11 cellular contexts compared by ENCODE assay signal in genomic region chr12:95802482-95803264, GRCh38. TPM values are rescaled to one million over a fixed set of nuclear protein-coding genes. Genes with fewer than 3 reads are reported as not detected.
A peak's percentile ranks its signal among the peaks of the same experiment; 100 is the strongest.
DNase-seq lines count a peak whose midpoint lies in the region; ATAC-seq, FAIRE-seq and TF ChIP-seq lines count a peak whose summit lies in the region.
"Had no signal": no experiment of that assay in that cellular context is flagged by ENCODE, and none has a peak within 500 bp of the region (broad histone marks: within the 10 kb centered on the region; RNA-seq: fewer than 3 reads in every experiment).

No MANE protein-coding gene starts in this region.

- H3K79me2 ChIP-seq in endothelial cell of umbilical vein (ENCODE audit: control insufficient read depth, insufficient read depth, low read length) = no peaks in the 10 kb centered on the region

- H3K4me3 Mint-ChIP-seq in CD4-positive, alpha-beta T cell = no peak overlapping the region

- H3K9me3 ChIP-seq in endothelial cell of umbilical vein (replicated peaks; ENCODE audit: control insufficient read depth, insufficient read depth, low read length) (no peaks in the 10 kb centered on the region), mucosa of descending colon (no peaks in the 10 kb centered on the region)
- H3K9me3 ChIP-seq in CD4-positive, alpha-beta T cell (ENCODE audit: control insufficient read depth, low read length) = no peaks in the 10 kb centered on the region
- H3K9me3 ChIP-seq: heart right ventricle had no signal

- H3K4me1 ChIP-seq in endothelial cell of umbilical vein (ENCODE audit: control insufficient read depth, extremely low read depth, insufficient read depth, low read length) = peaks cover 26% of the 10 kb centered on the region
- H3K4me1 ChIP-seq in mucosa of descending colon (ENCODE audit: low read depth) = peaks cover 27% of the 10 kb centered on the region

- TSS peak; percentile 79 for BruUV-seq in endothelial cell of umbilical vein (replicated peaks; lab: Mats Ljungman, UMichigan)

- H3K4me1 Mint-ChIP-seq in CD4-positive, alpha-beta T cell (ENCODE audit: low read depth) = no peaks in the 10 kb centered on the region

- no peaks in the 10 kb centered on the region for H3K9me1 ChIP-seq in endothelial cell of umbilical vein (replicated peaks; ENCODE audit: control insufficient read depth, extremely low read depth, insufficient read depth, low read length)

- peak; percentile 94 for ATAC-seq in mucosa of descending colon
- ATAC-seq in CD4-positive, alpha-beta T cell (ENCODE audit: poor library complexity) = no peak
- ATAC-seq in HG03045 (IDR thresholded peaks at IDR 0.05; ENCODE audit: unreplicated experiment) = no peak

- no peak for TF ChIP-seq CTCF in AG04449 (IDR thresholded peaks at IDR 0.05; ENCODE audit: insufficient read depth, low read length, missing control alignments)
- TF ChIP-seq CTCF in LNCaP clone FGC (IDR thresholded peaks at IDR 0.05; ENCODE audit: control insufficient read depth, extremely low read depth, insufficient read depth) = no peak
- no peak for TF ChIP-seq CTCF in endothelial cell of umbilical vein (IDR thresholded peaks at IDR 0.05; ENCODE audit: extremely low read depth in 1 of 2, insufficient read depth in 1 of 2, low read depth in 1 of 2, low read length in 2 of 2)
- TF ChIP-seq CTCF in mucosa of descending colon (IDR thresholded peaks at IDR 0.05) = no peak
- TF ChIP-seq CTCF in CD4-positive, alpha-beta T cell (IDR thresholded peaks at IDR 0.05) = no peak

- CTCF ChIA-PET in AG04449 (lab: Yijun Ruan, JAX) (no interaction called here), endothelial cell of umbilical vein (lab: Charles Lee) (no interaction called here)
- CTCF ChIA-PET in CD4-positive, alpha-beta T cell (lab: Charles Lee) = no interaction called here

- H3K36me3 ChIP-seq in endothelial cell of umbilical vein (ENCODE audit: control insufficient read depth in 2 of 2, extremely low read depth in 1 of 2, insufficient read depth in 2 of 2, low read length in 2 of 2) = no peaks in the 10 kb centered on the region
- H3K36me3 ChIP-seq in mucosa of descending colon (ENCODE audit: low read depth) = no peaks in the 10 kb centered on the region
- H3K36me3 ChIP-seq: heart right ventricle had no signal

- no peaks in the 10 kb centered on the region for H3K36me3 Mint-ChIP-seq in CD4-positive, alpha-beta T cell (ENCODE audit: low read depth)

- H3K9ac ChIP-seq in endothelial cell of umbilical vein (replicated peaks; ENCODE audit: extremely low read depth, insufficient read depth, low read length) = peak overlapping the region; percentile 30

- TF ChIP-seq POLR2A in endothelial cell of umbilical vein (IDR thresholded peaks at IDR 0.05; ENCODE audit: low read depth, low read length) = no peak

- H3K4me2 ChIP-seq in endothelial cell of umbilical vein (ENCODE audit: insufficient read depth, low read length) = peak overlapping the region; percentile 19

- H3K4me3 ChIP-seq in AG04449 (ENCODE audit: low read depth, low read length) (no peak overlapping the region), LNCaP clone FGC (ENCODE audit: low read depth, low read length) (no peak overlapping the region), endothelial cell of umbilical vein (replicated peaks in 1 of 3; ENCODE audit: insufficient read depth in 1 of 3, low read depth in 1 of 3, low read length in 3 of 3) (no peak overlapping the region), mucosa of descending colon (no peak overlapping the region)
- H3K4me3 ChIP-seq: heart right ventricle had no signal

- intact Hi-C loops in endothelial cell of umbilical vein (cut with micrococcal nuclease) = loop anchor here (1.0 kb wide), 1 partner anchor 167 kb away; no protein-coding TSS in a partner anchor
- intact Hi-C loops in mucosa of descending colon (cut with DNase I, micrococcal nuclease) = no loop called here
- intact Hi-C loops in CD4-positive, alpha-beta T cell (cut with DNase I, micrococcal nuclease) = no loop called here

- H2AFZ ChIP-seq in endothelial cell of umbilical vein (ENCODE audit: low read depth, low read length) = no peak overlapping the region

- DNase-seq in AG04449 (ENCODE audit: low read depth, low spot score) (peak; percentile 75), LNCaP clone FGC (ENCODE audit: low read depth) (peak; percentile 59), endothelial cell of umbilical vein (ENCODE audit: low read depth, low spot score) (peak; percentile 85), mucosa of descending colon (peak in 1 of 3 donors; percentile 53), NCI-H1436 (lab: John Stamatoyannopoulos, UW) (no peak), NCI-H2227 (lab: John Stamatoyannopoulos, UW; ENCODE audit: unreplicated experiment) (no peak)
- DNase-seq in CD4-positive, alpha-beta T cell = no peak
- DNase-seq: heart right ventricle, NCI-H187, T-helper 2 cell had no signal

- peak; percentile 77 for FAIRE-seq in endothelial cell of umbilical vein (lab: Jason Lieb, UNC)

- no peaks in the 10 kb centered on the region for H4K20me1 ChIP-seq in endothelial cell of umbilical vein (replicated peaks; ENCODE audit: control insufficient read depth, extremely low read depth, insufficient read depth, low read length)

- H3K27ac Mint-ChIP-seq in CD4-positive, alpha-beta T cell = no peak overlapping the region

- H3K27ac ChIP-seq in endothelial cell of umbilical vein (ENCODE audit: insufficient read depth, low read depth, low read length) = peak overlapping the region; percentile 46
- no peak overlapping the region for H3K27ac ChIP-seq in CD4-positive, alpha-beta T cell (ENCODE audit: low read depth, low read length)
- H3K27ac ChIP-seq: heart right ventricle had no signal

- H3K27me3 Mint-ChIP-seq in CD4-positive, alpha-beta T cell = peaks cover 41% of the 10 kb centered on the region

- POLR2A ChIA-PET in AG04449 (lab: Yijun Ruan, JAX) = interaction anchor here (0.8 kb wide), 1 partner anchor 13 kb away, joined by 3 read pairs; no protein-coding TSS in a partner anchor
- POLR2A ChIA-PET in endothelial cell of umbilical vein (lab: Charles Lee) = no interaction called here
- POLR2A ChIA-PET in CD4-positive, alpha-beta T cell (lab: Charles Lee) = no interaction called here

- no peaks in the 10 kb centered on the region for H3K9me3 Mint-ChIP-seq in CD4-positive, alpha-beta T cell

- dilution Hi-C loops in endothelial cell of umbilical vein (cut with MboI; ENCODE audit: extremely low pct_ligation_motif_present, low sequenced_read_pairs) = no loop called here

- H3K27me3 ChIP-seq in endothelial cell of umbilical vein (ENCODE audit: control insufficient read depth in 2 of 2, insufficient read depth in 2 of 2, low read length in 2 of 2) = no peaks in the 10 kb centered on the region
- H3K27me3 ChIP-seq in CD4-positive, alpha-beta T cell (ENCODE audit: control insufficient read depth, insufficient read depth, low read length) = no peaks in the 10 kb centered on the region
- H3K27me3 ChIP-seq: heart right ventricle had no signal

TF ChIP-seq in endothelial cell of umbilical vein, 7 proteins besides CTCF, POLR2A, EP300 and RAD21:
- peak; percentile 40 for TF ChIP-seq POLR2AphosphoS5 (IDR thresholded peaks at IDR 0.05; ENCODE audit: insufficient read depth, low read depth, low read length)
- TF ChIP-seq MAX (IDR thresholded peaks at IDR 0.05; ENCODE audit: insufficient read depth, insufficient read length) = no peak
- peak; percentile 81 for TF ChIP-seq FOS (IDR thresholded peaks at IDR 0.05; ENCODE audit: borderline replicate concordance, insufficient read depth, low read length)
- TF ChIP-seq MYC (IDR thresholded peaks at IDR 0.05; ENCODE audit: low read depth, low read length) = no peak
- peak; percentile 85 for TF ChIP-seq JUN (IDR thresholded peaks at IDR 0.05; ENCODE audit: borderline replicate concordance, insufficient read depth, insufficient read length, low read depth)
- no peak for TF ChIP-seq EZH2 (IDR thresholded peaks at IDR 0.05; ENCODE audit: borderline replicate concordance, low read depth, low read length, severe bottlenecking)

RNA-seq across cellular contexts. Expression of gene NTN4, which starts 12.1 kb away (rescaled TPM):
- total RNA-seq in endothelial cell of umbilical vein (105 and 120 TPM in 2 replicates), mucosa of descending colon (10 to 100 TPM; 15.9 to 34.7 (median 19.8) TPM)
- polyA plus RNA-seq in endothelial cell of umbilical vein = 317 and 352 TPM in 2 replicates
- 209 and 219 TPM in 2 replicates for polyA plus RNA-seq in endothelial cell of umbilical vein (2011; cell fraction: cytosol; rRNA removed)
- 152 and 199 TPM in 2 replicates for polyA plus RNA-seq in endothelial cell of umbilical vein (2011; cell fraction: nucleus; rRNA removed)
- 251 and 280 TPM in 2 replicates for polyA plus RNA-seq in endothelial cell of umbilical vein (2012)
- 890 and 1,000 TPM in 2 replicates for polyA minus RNA-seq in endothelial cell of umbilical vein
- 6.9 TPM for polyA minus RNA-seq in endothelial cell of umbilical vein (2011; cell fraction: cytosol; rRNA and poly(A)+ RNA removed)
- 255 and 325 TPM in 2 replicates for polyA minus RNA-seq in endothelial cell of umbilical vein (2011; cell fraction: nucleus; rRNA and poly(A)+ RNA removed)
- total RNA-seq in CD4-positive, alpha-beta T cell = under 1 TPM; 0.47 to 0.71 TPM

RNA-seq across cellular contexts. Expression of gene SNRPF, which starts 56.1 kb away (rescaled TPM):
- total RNA-seq in endothelial cell of umbilical vein (36.6 and 40.7 TPM in 2 replicates), mucosa of descending colon (10 to 100 TPM; 12.2 to 21.5 (median 13.7) TPM)
- 12.9 and 17.1 TPM in 2 replicates for polyA plus RNA-seq in endothelial cell of umbilical vein
- 21.6 and 30.7 TPM in 2 replicates for polyA plus RNA-seq in endothelial cell of umbilical vein (2011; cell fraction: cytosol; rRNA removed)
- polyA plus RNA-seq in endothelial cell of umbilical vein (2011; cell fraction: nucleus; rRNA removed) = 10.3 and 12.1 TPM in 2 replicates
- 80.3 and 87.5 TPM in 2 replicates for polyA plus RNA-seq in endothelial cell of umbilical vein (2012)
- 10.9 and 12.0 TPM in 2 replicates for polyA minus RNA-seq in endothelial cell of umbilical vein
- polyA minus RNA-seq in endothelial cell of umbilical vein (2011; cell fraction: cytosol; rRNA and poly(A)+ RNA removed) = 34.0 TPM
- polyA minus RNA-seq in endothelial cell of umbilical vein (2011; cell fraction: nucleus; rRNA and poly(A)+ RNA removed) = 10.6 and 18.4 TPM in 2 replicates
- total RNA-seq in CD4-positive, alpha-beta T cell = 10 to 100 TPM; 40.9 to 44.0 TPM

Comparison
In these comparisons a context has a peak if more than half of its experiments do, and no peak if none do; other contexts are left out.
1. DNase-seq: peak in AG04449 (single experiment), LNCaP clone FGC (single experiment) and endothelial cell of umbilical vein (single experiment); none in CD4-positive, alpha-beta T cell (0 of 10), NCI-H1436 (single experiment) and NCI-H2227 (single experiment).
2. RNA of gene NTN4, which starts 12.1 kb away (total RNA-seq): 105 to 120 TPM in endothelial cell of umbilical vein and 15.9 to 34.7 TPM in mucosa of descending colon; 0.47 to 0.71 TPM in CD4-positive, alpha-beta T cell; every median in the first group is over 4 times any median in the second.